ENCODE assay signal across 8 cellular contexts in genomic region chr1:35555601-35556477, GRCh38. TPM values are rescaled to one million over a fixed set of nuclear protein-coding genes. Genes with fewer than 3 reads are reported as not detected.
DNase-seq lines count a peak whose midpoint lies in the region; ATAC-seq and TF ChIP-seq lines count a peak whose summit lies in the region.

No MANE protein-coding gene starts in this region.

- H3K4me1 Mint-ChIP-seq in CD4-positive, alpha-beta memory T cell, result peaks cover 38 to 74% (median 51%) of the 10 kb centered on the region in 4 donors

- peak overlapping the region in 1 of 2 donors; percentile 92 for H3K4me3 ChIP-seq in CD4-positive, alpha-beta memory T cell (ENCODE audit: low read length in 2 of 2)
- peak overlapping the region; percentile 83 for H3K4me3 ChIP-seq in HUES48 (ENCODE audit: low read depth, low read length)
- peak overlapping the region; percentile 97 for H3K4me3 ChIP-seq in iPS-18c (ENCODE audit: insufficient read depth, low read depth, low read length)
- peak overlapping the region; percentile 86 to 98 for H3K4me3 ChIP-seq in tibial artery

- H3K27ac Mint-ChIP-seq in CD4-positive, alpha-beta memory T cell, result peak overlapping the region; percentile 87 to 100 (median 91)

- POLR2A ChIA-PET in CD4-positive, alpha-beta memory T cell (lab: Charles Lee; ENCODE audit: partially characterized antibody), result interaction anchor here (1.4 to 2.6 kb wide), 6 partner anchors 14 to 214 kb away, joined by 3 to 39 read pairs (median 16); partner anchors contain the start of gene CLSPN

- CTCF ChIA-PET in CD4-positive, alpha-beta memory T cell (lab: Charles Lee; ENCODE audit: partially characterized antibody), result interaction anchor here (0.7 to 5.3 kb wide), 9 partner anchors 9 to 214 kb away, joined by 3 to 37 read pairs (median 7); partner anchors contain the start of gene CLSPN

- no peaks in the 10 kb centered on the region for H3K27me3 ChIP-seq in CD4-positive, alpha-beta memory T cell (ENCODE audit: insufficient read depth, low read length)
- H3K27me3 ChIP-seq in HUES48 (ENCODE audit: control insufficient read depth, insufficient read depth, low read length), result no peaks in the 10 kb centered on the region
- no peaks in the 10 kb centered on the region for H3K27me3 ChIP-seq in tibial artery

- peak overlapping the region; percentile 70 for H3K27ac ChIP-seq in CD4-positive, alpha-beta memory T cell (ENCODE audit: low read depth, low read length)
- H3K27ac ChIP-seq in HUES48 (ENCODE audit: low read depth, low read length) (peak overlapping the region; percentile 99), VCaP (peak overlapping the region; percentile 98), tibial artery (peak overlapping the region in 1 of 2 donors; percentile 96)

- no peak for ATAC-seq in GM21360 (IDR thresholded peaks at IDR 0.05; ENCODE audit: unreplicated experiment)

- intact Hi-C loops in CD4-positive, alpha-beta memory T cell (cut with micrococcal nuclease), result loop anchor here (2.0 to 5.0 kb wide), 3 partner anchors 17 to 364 kb away; partner anchors contain the start of gene SFPQ
- intact Hi-C loops in tibial artery (cut with DNase I; ENCODE audit: low total_unique reads), result loop anchor here (5.0 kb wide), 2 partner anchors 81 to 364 kb away; partner anchors contain the start of gene SFPQ

- H3K9ac ChIP-seq in HUES48 (ENCODE audit: low read depth, low read length), result no peak overlapping the region

- no peak for DNase-seq in CD4-positive, alpha-beta memory T cell
- no peak for DNase-seq in tibial artery
- no peak for DNase-seq in activated CD8-positive, alpha-beta memory T cell treated with anti-CD3 and anti-CD28 coated beads, Interleukin-2, amount 50 U/mL, for 4 hours
- DNase-seq in NCI-H1436 treated with DMSO at 0.1 percent for 48 hours (lab: John Stamatoyannopoulos, UW), result no peak

- peaks cover 52% of the 10 kb centered on the region for H3K4me1 ChIP-seq in CD4-positive, alpha-beta memory T cell (ENCODE audit: insufficient read depth, low read length)
- H3K4me1 ChIP-seq in HUES48 (ENCODE audit: control insufficient read depth, insufficient read depth, low read length) (peaks cover 40% of the 10 kb centered on the region), tibial artery (peaks cover 3 to 58% (median 37%) of the 10 kb centered on the region in 4 donors)

- H3K4me3 Mint-ChIP-seq in CD4-positive, alpha-beta memory T cell, result peak overlapping the region; percentile 92 to 99 (median 97)

- peaks cover 15 to 50% of the 10 kb centered on the region in 2 donors for H3K36me3 Mint-ChIP-seq in CD4-positive, alpha-beta memory T cell

- H3K36me3 ChIP-seq in CD4-positive, alpha-beta memory T cell (ENCODE audit: insufficient read depth, low read length), result peaks cover 19% of the 10 kb centered on the region
- peaks cover 40% of the 10 kb centered on the region for H3K36me3 ChIP-seq in HUES48 (ENCODE audit: control insufficient read depth, insufficient read depth, low read length)
- H3K36me3 ChIP-seq in tibial artery, result peaks cover 10 to 26% (median 23%) of the 10 kb centered on the region in 3 donors

- H3K27me3 Mint-ChIP-seq in CD4-positive, alpha-beta memory T cell, result no peaks in the 10 kb centered on the region

- TF ChIP-seq CTCF in VCaP (conservative IDR thresholded peaks at IDR 0.05), result no peak
- no peak for TF ChIP-seq CTCF in tibial artery (IDR thresholded peaks at IDR 0.05)

- H3K9me3 ChIP-seq in CD4-positive, alpha-beta memory T cell (ENCODE audit: control insufficient read depth in 1 of 2, low read length in 2 of 2), result no peaks in the 10 kb centered on the region
- no peaks in the 10 kb centered on the region for H3K9me3 ChIP-seq in HUES48 (ENCODE audit: control insufficient read depth, insufficient read depth, low read length)
- H3K9me3 ChIP-seq in iPS-18c (ENCODE audit: control insufficient read depth, insufficient read depth, low read length), result no peaks in the 10 kb centered on the region
- H3K9me3 ChIP-seq in tibial artery, result no peaks in the 10 kb centered on the region

- H3K9me3 Mint-ChIP-seq in CD4-positive, alpha-beta memory T cell, result no peaks in the 10 kb centered on the region

RNA-seq across cellular contexts. Expression of gene KIAA0319L, which starts 1.4 kb away (rescaled TPM):
- total RNA-seq in CD4-positive, alpha-beta memory T cell, result 10 to 100 TPM; 79.4 to 82.9 TPM
- 10 to 100 TPM; 12.7 to 29.2 TPM for polyA plus RNA-seq in CD4-positive, alpha-beta memory T cell

RNA-seq across cellular contexts. Expression of gene NCDN, which starts 1.8 kb away (rescaled TPM):
- total RNA-seq in CD4-positive, alpha-beta memory T cell, result 10 to 100 TPM; 29.7 to 32.2 TPM
- 10 to 100 TPM; 13.4 to 18.4 TPM for polyA plus RNA-seq in CD4-positive, alpha-beta memory T cell

RNA-seq across cellular contexts. Expression of gene TFAP2E, which starts 17.3 kb away (rescaled TPM):
- total RNA-seq in CD4-positive, alpha-beta memory T cell, result 1 to 10 TPM; 2.3 to 2.9 TPM
- under 1 TPM in 1 of 2 donors, not detected in 1; 0.23 TPM for polyA plus RNA-seq in CD4-positive, alpha-beta memory T cell
